Comparison of ENCODE assay signal across 35 cellular contexts in the genomic region with DNA sequence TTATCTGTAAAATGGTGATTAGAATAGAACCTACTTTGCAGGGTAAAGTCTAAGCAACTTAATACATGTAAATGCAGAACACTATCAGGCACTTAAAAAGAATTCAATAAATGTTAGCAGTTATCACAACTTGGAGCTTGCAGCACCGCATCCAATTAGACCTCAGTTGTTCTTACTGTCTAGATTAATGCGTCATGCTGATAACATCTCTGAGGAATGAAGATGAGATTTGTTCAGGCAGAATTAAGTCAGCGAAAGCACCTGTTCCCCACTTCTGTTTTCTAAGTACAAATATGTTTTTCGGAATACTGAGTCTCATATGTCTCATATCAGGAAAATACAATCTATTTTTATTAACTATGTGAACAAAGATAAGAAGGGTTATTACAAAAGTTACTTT.
"Had no signal": no experiment of that assay in that cellular context is flagged by ENCODE, and none has a peak within 500 bp of the region (broad histone marks: within the 10 kb centered on the region; RNA-seq: fewer than 3 reads in every experiment).

No MANE protein-coding gene starts in this region.

- H3K4me3 ChIP-seq: ascending aorta, cardiac muscle cell had no signal

- H3K4me2 ChIP-seq: SK-N-SH had no signal

- DNase-seq: activated CD4-positive, alpha-beta T cell treated with anti-CD3 and anti-CD28 coated beads for 36 hours; activated CD4-positive, alpha-beta T cell treated with anti-CD3 and anti-CD28 coated beads, Interleukin-2, amount 10 ng/mL, durations not matched to agents 7 days and 5 days; activated CD4-positive, alpha-beta T cell treated with anti-CD3 and anti-CD28 coated beads, Interleukin-2, amount 50 U/mL, for 48 hours; activated CD8-positive, alpha-beta T cell treated with anti-CD3 and anti-CD28 coated beads, Interleukin-2, amount 10 ng/mL, durations not matched to agents 7 days and 5 days; activated effector memory CD4-positive, alpha-beta T cell treated with Interleukin-2 at 50 U/mL for 16 hours; activated naive CD4-positive, alpha-beta T cell; activated naive CD4-positive, alpha-beta T cell treated with anti-CD3 and anti-CD28 coated beads, Interleukin-2, amount 50 U/mL, for 16 hours; activated naive CD8-positive, alpha-beta T cell treated with anti-CD3 and anti-CD28 coated beads, Interleukin-2, amount 10 ng/mL, durations not matched to agents 7 days and 5 days; activated T-cell treated with anti-CD3 and anti-CD28 coated beads, Interleukin-2, amount 50 U/mL, for 24 hours; amygdala; Kasumi-1; KG1; MM.1S; MV-4-11; NCI-H1092 treated with DMSO at 0.1 percent for 48 hours; NCI-H1417; NCI-H146; NCI-H187; NCI-H2029 treated with DMSO at 0.1 percent for 48 hours; NCI-H2107; NCI-H2171; NCI-H226; NCI-H446 treated with DMSO at 0.1 percent for 48 hours; NCI-H524 treated with DMSO at 0.1 percent for 48 hours; NCI-H748 treated with DMSO at 0.1 percent for 48 hours; NK-92 treated with Interleukin-12 subunit alpha and Interleukin-12 subunit beta, amount 100 ng/mL, for 24 hours; OCI-M1; Right ventricle myocardium superior; SK-N-SH had no signal

- H3K36me3 Mint-ChIP-seq: activated naive CD8-positive, alpha-beta T cell treated with anti-CD3 and anti-CD28 coated beads, Interleukin-2, amount 10 ng/mL, durations not matched to agents 7 days and 5 days had no signal

- H3K36me3 ChIP-seq: ascending aorta, cardiac muscle cell had no signal

- H3K9me3 Mint-ChIP-seq: activated CD4-positive, alpha-beta T cell treated with anti-CD3 and anti-CD28 coated beads, Interleukin-2, amount 10 ng/mL, durations not matched to agents 7 days and 5 days; activated naive CD8-positive, alpha-beta T cell treated with anti-CD3 and anti-CD28 coated beads, Interleukin-2, amount 10 ng/mL, durations not matched to agents 7 days and 5 days; activated T-cell treated with anti-CD3 and anti-CD28 coated beads, Interleukin-2, amount 50 U/mL, for 24 hours; central memory CD8-positive, alpha-beta T cell; T-helper 1 cell treated with Interleukin-12 subunit alpha and Interleukin-12 subunit beta and Interleukin-4 antibody, amounts not matched to agents 30 μg/mL and 1 μg/mL, for 36 hours; T-helper 2 cell treated with Interferon-gamma antibody and Interleukin-4, amounts not matched to agents 5 μg/mL and 100 μg/mL, for 36 hours had no signal

- H3K27ac ChIP-seq: ascending aorta, cardiac muscle cell had no signal

- H3K27ac Mint-ChIP-seq: activated CD4-positive, alpha-beta T cell treated with anti-CD3 and anti-CD28 coated beads for 36 hours; activated CD4-positive, alpha-beta T cell treated with anti-CD3 and anti-CD28 coated beads, Interleukin-2, amount 10 ng/mL, durations not matched to agents 7 days and 5 days; activated CD8-positive, alpha-beta T cell treated with anti-CD3 and anti-CD28 coated beads, Interleukin-2, amount 10 ng/mL, durations not matched to agents 7 days and 5 days; activated naive CD8-positive, alpha-beta T cell treated with anti-CD3 and anti-CD28 coated beads, Interleukin-2, amount 10 ng/mL, durations not matched to agents 7 days and 5 days; activated T-cell treated with anti-CD3 and anti-CD28 coated beads, Interleukin-2, amount 50 U/mL, for 24 hours; T-helper 1 cell treated with Interleukin-12 subunit alpha and Interleukin-12 subunit beta and Interleukin-4 antibody, amounts not matched to agents 30 μg/mL and 1 μg/mL, for 36 hours; T-helper 2 cell treated with Interferon-gamma antibody and Interleukin-4, amounts not matched to agents 5 μg/mL and 100 μg/mL, for 36 hours had no signal

- H3K27me3 ChIP-seq: ascending aorta, cardiac muscle cell had no signal

- H3K9ac ChIP-seq: SK-N-SH had no signal

- H3K4me3 Mint-ChIP-seq: activated CD4-positive, alpha-beta T cell treated with anti-CD3 and anti-CD28 coated beads for 36 hours; activated CD4-positive, alpha-beta T cell treated with anti-CD3 and anti-CD28 coated beads, Interleukin-2, amount 10 ng/mL, durations not matched to agents 7 days and 5 days; activated CD8-positive, alpha-beta T cell treated with anti-CD3 and anti-CD28 coated beads, Interleukin-2, amount 10 ng/mL, durations not matched to agents 7 days and 5 days; activated naive CD8-positive, alpha-beta T cell treated with anti-CD3 and anti-CD28 coated beads, Interleukin-2, amount 10 ng/mL, durations not matched to agents 7 days and 5 days; activated T-cell treated with anti-CD3 and anti-CD28 coated beads, Interleukin-2, amount 50 U/mL, for 24 hours; central memory CD8-positive, alpha-beta T cell; T-helper 1 cell treated with Interleukin-12 subunit alpha and Interleukin-12 subunit beta and Interleukin-4 antibody, amounts not matched to agents 30 μg/mL and 1 μg/mL, for 36 hours; T-helper 2 cell treated with Interferon-gamma antibody and Interleukin-4, amounts not matched to agents 5 μg/mL and 100 μg/mL, for 36 hours had no signal

- H3K4me1 ChIP-seq: ascending aorta had no signal

- H3K27me3 Mint-ChIP-seq: activated CD4-positive, alpha-beta T cell treated with anti-CD3 and anti-CD28 coated beads for 36 hours; activated CD4-positive, alpha-beta T cell treated with anti-CD3 and anti-CD28 coated beads, Interleukin-2, amount 10 ng/mL, durations not matched to agents 7 days and 5 days; activated naive CD8-positive, alpha-beta T cell treated with anti-CD3 and anti-CD28 coated beads, Interleukin-2, amount 10 ng/mL, durations not matched to agents 7 days and 5 days; activated T-cell treated with anti-CD3 and anti-CD28 coated beads, Interleukin-2, amount 50 U/mL, for 24 hours; central memory CD8-positive, alpha-beta T cell had no signal

- ATAC-seq: activated CD4-positive, alpha-beta T cell treated with anti-CD3 and anti-CD28 coated beads for 36 hours; activated CD4-positive, CD25-positive, alpha-beta regulatory T cell treated with anti-CD3 and anti-CD28 coated beads, Interleukin-2, amount 50 U/mL, for 24 hours; activated CD8-positive, alpha-beta T cell treated with anti-CD3 and anti-CD28 coated beads, Interleukin-2, amount 10 ng/mL, durations not matched to agents 7 days and 5 days had no signal

- H3K9me3 ChIP-seq: ascending aorta, SK-N-SH had no signal
